Comparison of ENCODE assay signal across 1 cellular context in the genomic region with DNA sequence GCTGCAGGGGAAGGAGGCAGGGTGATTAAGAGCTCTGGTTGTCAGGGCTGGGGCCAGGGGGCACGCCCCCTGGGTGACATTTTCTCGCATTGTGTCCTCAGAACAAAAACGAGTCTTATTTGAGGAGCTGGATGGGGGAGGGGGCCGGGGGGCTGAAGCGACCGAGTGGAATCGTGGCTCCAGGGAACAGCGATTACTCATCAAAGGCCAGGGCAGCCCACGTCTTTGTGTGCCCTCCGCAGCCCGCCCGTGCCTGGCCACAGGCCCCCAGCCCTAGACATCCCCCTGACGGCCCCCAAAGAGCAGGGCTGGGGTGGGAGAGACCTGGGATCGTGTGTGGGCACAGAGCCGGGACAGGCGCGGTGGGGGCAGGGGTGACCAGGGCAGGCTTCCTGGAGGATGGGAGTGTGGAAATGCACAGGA.
TF ChIP-seq lines count a peak whose summit lies in the region.

No MANE protein-coding gene starts in this region.

TF ChIP-seq in HepG2, 621 proteins besides CTCF, POLR2A, EP300 and RAD21 (continued from another document):
- TF ChIP-seq, protein P1, sequence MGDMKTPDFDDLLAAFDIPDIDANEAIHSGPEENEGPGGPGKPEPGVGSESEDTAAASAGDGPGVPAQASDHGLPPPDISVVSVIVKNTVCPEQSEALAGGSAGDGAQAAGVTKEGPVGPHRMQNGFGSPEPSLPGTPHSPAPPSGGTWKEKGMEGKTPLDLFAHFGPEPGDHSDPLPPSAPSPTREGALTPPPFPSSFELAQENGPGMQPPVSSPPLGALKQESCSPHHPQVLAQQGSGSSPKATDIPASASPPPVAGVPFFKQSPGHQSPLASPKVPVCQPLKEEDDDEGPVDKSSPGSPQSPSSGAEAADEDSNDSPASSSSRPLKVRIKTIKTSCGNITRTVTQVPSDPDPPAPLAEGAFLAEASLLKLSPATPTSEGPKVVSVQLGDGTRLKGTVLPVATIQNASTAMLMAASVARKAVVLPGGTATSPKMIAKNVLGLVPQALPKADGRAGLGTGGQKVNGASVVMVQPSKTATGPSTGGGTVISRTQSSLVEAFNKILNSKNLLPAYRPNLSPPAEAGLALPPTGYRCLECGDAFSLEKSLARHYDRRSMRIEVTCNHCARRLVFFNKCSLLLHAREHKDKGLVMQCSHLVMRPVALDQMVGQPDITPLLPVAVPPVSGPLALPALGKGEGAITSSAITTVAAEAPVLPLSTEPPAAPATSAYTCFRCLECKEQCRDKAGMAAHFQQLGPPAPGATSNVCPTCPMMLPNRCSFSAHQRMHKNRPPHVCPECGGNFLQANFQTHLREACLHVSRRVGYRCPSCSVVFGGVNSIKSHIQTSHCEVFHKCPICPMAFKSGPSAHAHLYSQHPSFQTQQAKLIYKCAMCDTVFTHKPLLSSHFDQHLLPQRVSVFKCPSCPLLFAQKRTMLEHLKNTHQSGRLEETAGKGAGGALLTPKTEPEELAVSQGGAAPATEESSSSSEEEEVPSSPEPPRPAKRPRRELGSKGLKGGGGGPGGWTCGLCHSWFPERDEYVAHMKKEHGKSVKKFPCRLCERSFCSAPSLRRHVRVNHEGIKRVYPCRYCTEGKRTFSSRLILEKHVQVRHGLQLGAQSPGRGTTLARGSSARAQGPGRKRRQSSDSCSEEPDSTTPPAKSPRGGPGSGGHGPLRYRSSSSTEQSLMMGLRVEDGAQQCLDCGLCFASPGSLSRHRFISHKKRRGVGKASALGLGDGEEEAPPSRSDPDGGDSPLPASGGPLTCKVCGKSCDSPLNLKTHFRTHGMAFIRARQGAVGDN (CRISPR knock-in tag; IDR thresholded peaks at IDR 0.05), result peak; percentile 37; the same call in 1 of the 2 replicates
- TF ChIP-seq EZH2 (conservative IDR thresholded peaks at IDR 0.05; ENCODE audit: low read depth, low read length), result no peak
- no peak for TF ChIP-seq RXRA (CRISPR knock-in tag; IDR thresholded peaks at IDR 0.05)
- TF ChIP-seq FOSL2 (CRISPR knock-in tag; IDR thresholded peaks at IDR 0.05), result peak; percentile 31; the same call in 1 of the 2 replicates
